In genomic region chr18:24840640-24841039, GRCh38 we compare ENCODE assay signal across 13 cellular contexts.
A peak's percentile ranks its signal among the peaks of the same experiment; 100 is the strongest.
DNase-seq lines count a peak whose midpoint lies in the region; ATAC-seq, FAIRE-seq and TF ChIP-seq lines count a peak whose summit lies in the region.
"Had no signal": no experiment of that assay in that cellular context is flagged by ENCODE, and none has a peak within 500 bp of the region (broad histone marks: within the 10 kb centered on the region; RNA-seq: fewer than 3 reads in every experiment).

No MANE protein-coding gene starts in this region.

- TF ChIP-seq CTCF in HepG2 (CRISPR knock-in tag; IDR thresholded peaks at IDR 0.05) (no peak), right lobe of liver (IDR thresholded peaks at IDR 0.05) (no peak), neural crest cell (conservative IDR thresholded peaks at IDR 0.05) (no peak), smooth muscle cell (IDR thresholded peaks at IDR 0.05; ENCODE audit: borderline replicate concordance, insufficient read depth, poor library complexity, severe bottlenecking) (no peak), mucosa of descending colon (IDR thresholded peaks at IDR 0.05) (no peak)

- peaks cover 3% of the 10 kb centered on the region for H3K9me3 Mint-ChIP-seq in neural crest cell

- DNase-seq in HepG2 (ENCODE audit: low spot score) (no peak), right lobe of liver (no peak), neural crest cell (ENCODE audit: low read depth, low spot score) (no peak), smooth muscle cell (lab: John Stamatoyannopoulos, UW; ENCODE audit: unreplicated experiment) (no peak), mucosa of descending colon (no peak), A172 (ENCODE audit: low spot score) (no peak), T-helper 1 cell (no peak)
- DNase-seq: ACHN; CD4-positive, CD25-positive, alpha-beta regulatory T cell; GOT3 had no signal

- H3K27me3 Mint-ChIP-seq in neural crest cell (ENCODE audit: low read depth) = peaks cover 19% of the 10 kb centered on the region

- H3K4me1 ChIP-seq in HepG2 (ENCODE audit: insufficient read depth, low read length) (no peaks in the 10 kb centered on the region), right lobe of liver (no peaks in the 10 kb centered on the region), smooth muscle cell (ENCODE audit: low read depth) (peaks cover 17% of the 10 kb centered on the region), mucosa of descending colon (ENCODE audit: low read depth) (no peaks in the 10 kb centered on the region)
- H3K4me1 ChIP-seq: BLaER1 treated with 17β-estradiol and CSF1 and Interleukin-3, amounts not matched to agents 10 nM and 100 nM; HAP-1 had no signal

- POLR2A ChIA-PET in HepG2 (lab: Yijun Ruan, JAX) = no interaction called here

- no peaks in the 10 kb centered on the region for H3K79me2 ChIP-seq in HepG2 (ENCODE audit: insufficient read depth, low read length)
- H3K79me2 ChIP-seq in smooth muscle cell (ENCODE audit: low read depth) = no peaks in the 10 kb centered on the region

- H3K36me3 Mint-ChIP-seq in neural crest cell (ENCODE audit: low read depth) = no peaks in the 10 kb centered on the region
- H3K36me3 Mint-ChIP-seq: CD4-positive, CD25-positive, alpha-beta regulatory T cell had no signal

- H3K27me3 ChIP-seq in HepG2 (ENCODE audit: control insufficient read depth in 1 of 2, insufficient read depth in 2 of 2, low read length in 2 of 2) = no peaks in the 10 kb centered on the region
- H3K27me3 ChIP-seq in right lobe of liver = no peaks in the 10 kb centered on the region
- H3K27me3 ChIP-seq in smooth muscle cell (ENCODE audit: low read depth) = no peaks in the 10 kb centered on the region
- H3K27me3 ChIP-seq: BLaER1 treated with 17β-estradiol and CSF1 and Interleukin-3, amounts not matched to agents 10 nM and 100 nM had no signal

- CTCF ChIA-PET in HepG2 (lab: Yijun Ruan, JAX; ENCODE audit: low intra/inter-chr PET ratio, low total read pairs) = no interaction called here

- peaks cover 8% of the 10 kb centered on the region for H3F3A ChIP-seq in smooth muscle cell (ENCODE audit: low read depth)

- H3K4me3 Mint-ChIP-seq in neural crest cell = no peak overlapping the region
- H3K4me3 Mint-ChIP-seq: CD4-positive, CD25-positive, alpha-beta regulatory T cell had no signal

- TF ChIP-seq EP300 in HepG2 (IDR thresholded peaks at IDR 0.05; ENCODE audit: low read depth in 2 of 2, low read length in 2 of 2) (no peak), HepG2 (CRISPR knock-in tag; IDR thresholded peaks at IDR 0.05; ENCODE audit: borderline replicate concordance) (no peak)

- H3K27ac ChIP-seq in HepG2 (ENCODE audit: extremely low read length, insufficient read depth, low read length) (no peak overlapping the region), right lobe of liver (no peak overlapping the region), smooth muscle cell (ENCODE audit: low read depth) (peak overlapping the region; percentile 88)
- H3K27ac ChIP-seq: 22Rv1; BLaER1 treated with 17β-estradiol and CSF1 and Interleukin-3, amounts not matched to agents 10 nM and 100 nM had no signal

- peaks cover 17% of the 10 kb centered on the region for H3K4me1 Mint-ChIP-seq in neural crest cell
- H3K4me1 Mint-ChIP-seq: CD4-positive, CD25-positive, alpha-beta regulatory T cell had no signal

- in situ Hi-C loops in HepG2 (cut with HindIII; ENCODE audit: extremely low pct_ligation_motif_present, low pct_unique_long_range_greater_than_20kb) = no loop called here

- no peak for ATAC-seq in HepG2
- ATAC-seq in right lobe of liver = no peak
- no peak for ATAC-seq in mucosa of descending colon

- H3K36me3 ChIP-seq in HepG2 (replicated peaks in 1 of 2; ENCODE audit: control insufficient read depth in 1 of 2, insufficient read depth in 2 of 2, low read length in 2 of 2) (no peaks in the 10 kb centered on the region), right lobe of liver (no peaks in the 10 kb centered on the region), smooth muscle cell (ENCODE audit: low read depth) (no peaks in the 10 kb centered on the region), mucosa of descending colon (ENCODE audit: low read depth) (no peaks in the 10 kb centered on the region)
- H3K36me3 ChIP-seq: BLaER1 treated with 17β-estradiol and CSF1 and Interleukin-3, amounts not matched to agents 10 nM and 100 nM; HAP-1 had no signal

- no peak for FAIRE-seq in HepG2 (lab: Jason Lieb, UNC)

- no peaks in the 10 kb centered on the region for H4K20me1 ChIP-seq in HepG2 (ENCODE audit: insufficient read depth, low read length)
- H4K20me1 ChIP-seq in smooth muscle cell (ENCODE audit: low read depth) = no peaks in the 10 kb centered on the region
- H4K20me1 ChIP-seq: BLaER1 treated with 17β-estradiol and CSF1 and Interleukin-3, amounts not matched to agents 10 nM and 100 nM had no signal

- H2AFZ ChIP-seq in HepG2 (ENCODE audit: low read length) = no peak overlapping the region
- H2AFZ ChIP-seq in smooth muscle cell (ENCODE audit: low read depth) = no peak overlapping the region

- H3K9me3 ChIP-seq in HepG2 (ENCODE audit: low read length) (no peaks in the 10 kb centered on the region), right lobe of liver (no peaks in the 10 kb centered on the region), smooth muscle cell (replicated peaks; ENCODE audit: low read depth) (no peaks in the 10 kb centered on the region), mucosa of descending colon (no peaks in the 10 kb centered on the region)
- H3K9me3 ChIP-seq: BLaER1 treated with 17β-estradiol and CSF1 and Interleukin-3, amounts not matched to agents 10 nM and 100 nM; HAP-1 had no signal

- no peak overlapping the region for H3K4me3 ChIP-seq in HepG2 (replicated peaks in 1 of 3; ENCODE audit: insufficient read depth in 1 of 3, low read depth in 2 of 3, low read length in 3 of 3)
- H3K4me3 ChIP-seq in right lobe of liver = no peak overlapping the region
- no peak overlapping the region for H3K4me3 ChIP-seq in smooth muscle cell
- H3K4me3 ChIP-seq in mucosa of descending colon = no peak overlapping the region
- H3K4me3 ChIP-seq: BLaER1 treated with 17β-estradiol and CSF1 and Interleukin-3, amounts not matched to agents 10 nM and 100 nM; HAP-1 had no signal

- no peak overlapping the region for H3K9ac ChIP-seq in HepG2 (ENCODE audit: insufficient read depth, low read depth, low read length)
- H3K9ac ChIP-seq in smooth muscle cell (ENCODE audit: low read depth) = peak overlapping the region; percentile 58
- H3K9ac ChIP-seq: BLaER1 treated with 17β-estradiol and CSF1 and Interleukin-3, amounts not matched to agents 10 nM and 100 nM had no signal

- 55% methylated on average over 6 of the region's 6 CpGs for WGBS in HepG2 (ENCODE audit: low lambda C conversion rate)
- WGBS in right lobe of liver (ENCODE audit: insufficient coverage, low coverage, low lambda C conversion rate, missing lambda C conversion rate) = 51% methylated on average over 4 of the region's 6 CpGs
- WGBS in smooth muscle cell (ENCODE audit: low lambda C conversion rate) = 80% methylated on average over 6 of the region's 6 CpGs

- no TSS peak for BruUV-seq in HepG2 (replicated peaks; lab: Mats Ljungman, UMichigan)

- TF ChIP-seq POLR2A in HepG2 (IDR thresholded peaks at IDR 0.05; ENCODE audit: insufficient read depth in 1 of 2, low read depth in 2 of 2, low read length in 2 of 2) = no peak
- no peak for TF ChIP-seq POLR2A in right lobe of liver (IDR thresholded peaks at IDR 0.05)

- H3K27ac Mint-ChIP-seq in neural crest cell (ENCODE audit: unreplicated experiment) = peak overlapping the region; percentile 76
- H3K27ac Mint-ChIP-seq: CD4-positive, CD25-positive, alpha-beta regulatory T cell had no signal

- H3K4me2 ChIP-seq in HepG2 (ENCODE audit: low read depth, low read length) (no peak overlapping the region), smooth muscle cell (peak overlapping the region; percentile 56)
- H3K4me2 ChIP-seq: BLaER1 treated with 17β-estradiol and CSF1 and Interleukin-3, amounts not matched to agents 10 nM and 100 nM had no signal

- no peak for TF ChIP-seq RAD21 in HepG2 (CRISPR knock-in tag; IDR thresholded peaks at IDR 0.05)

- intact Hi-C loops in HepG2 (cut with micrococcal nuclease; ENCODE audit: unreplicated experiment) = no loop called here
- intact Hi-C loops in right lobe of liver (cut with DNase I) = no loop called here
- intact Hi-C loops in mucosa of descending colon (cut with DNase I, micrococcal nuclease) = no loop called here

TF ChIP-seq in HepG2, 621 proteins besides CTCF, POLR2A, EP300 and RAD21 (continues in another document):
- TF ChIP-seq ZNF605 (CRISPR knock-in tag; IDR thresholded peaks at IDR 0.05) = no peak
- TF ChIP-seq SP4 (CRISPR knock-in tag; IDR thresholded peaks at IDR 0.05) = no peak
- no peak for TF ChIP-seq STAG1 (CRISPR knock-in tag; IDR thresholded peaks at IDR 0.05)
- TF ChIP-seq UBTF (CRISPR knock-in tag; IDR thresholded peaks at IDR 0.05) = no peak
- no peak for TF ChIP-seq NFRKB (IDR thresholded peaks at IDR 0.05)
- TF ChIP-seq KLF16 (CRISPR knock-in tag; IDR thresholded peaks at IDR 0.05) = no peak
- TF ChIP-seq ZNF101 (CRISPR knock-in tag; IDR thresholded peaks at IDR 0.05; ENCODE audit: borderline replicate concordance, low read depth) = no peak
- 0 out of 2 replicates have a peak, but pooled peaks have one; percentile 63 for TF ChIP-seq TRIM22 (IDR thresholded peaks at IDR 0.05)
